Comparison of ENCODE assay signal across 33 cellular contexts in genomic region chr9:130341839-130342713, GRCh38.
"Had no signal": no experiment of that assay in that cellular context is flagged by ENCODE, and none has a peak within 500 bp of the region (broad histone marks: within the 10 kb centered on the region; RNA-seq: fewer than 3 reads in every experiment).

No MANE protein-coding gene starts in this region.

- ATAC-seq: activated CD8-positive, alpha-beta memory T cell treated with anti-CD3 and anti-CD28 coated beads, Interleukin-2, amount 10 ng/mL, durations not matched to agents 7 days and 5 days; activated T-cell treated with anti-CD3 and anti-CD28 coated beads, Interleukin-2, amount 50 U/mL, for 72 hours; activated T-helper 17 cell treated with anti-CD3 and anti-CD28 coated beads, Interleukin-2, amount 50 U/mL, for 72 hours; PC-3 had no signal

- H3K4me3 ChIP-seq: cardiac muscle cell, Peyer's patch had no signal

- H3K27me3 ChIP-seq: cardiac muscle cell, Peyer's patch had no signal

- H3K9ac ChIP-seq: KMS-11 had no signal

- H3K27ac ChIP-seq: cardiac muscle cell, KMS-11, Peyer's patch, VCaP had no signal

- DNase-seq: activated B cell treated with CpG ODN at 0.5 μM for 24 hours; activated CD4-positive, alpha-beta memory T cell treated with anti-CD3 and anti-CD28 coated beads, Interleukin-2, amount 10 ng/mL, durations not matched to agents 7 days and 5 days; activated CD4-positive, alpha-beta T cell treated with anti-CD3 and anti-CD28 coated beads for 48 hours; activated CD4-positive, CD25-positive, alpha-beta regulatory T cell treated with anti-CD3 and anti-CD28 coated beads, Interleukin-2, amount 50 U/mL, for 72 hours; activated CD8-positive, alpha-beta memory T cell treated with anti-CD3 and anti-CD28 coated beads for 24 hours; activated CD8-positive, alpha-beta memory T cell treated with anti-CD3 and anti-CD28 coated beads, Interleukin-2, amount 10 ng/mL, durations not matched to agents 7 days and 5 days; activated CD8-positive, alpha-beta memory T cell treated with anti-CD3 and anti-CD28 coated beads, Interleukin-2, amount 50 U/mL, for 48 hours; activated effector memory CD4-positive, alpha-beta T cell treated with anti-CD3 and anti-CD28 coated beads, Interleukin-2, amount 50 U/mL, for 16 hours; activated naive CD4-positive, alpha-beta T cell; activated naive CD4-positive, alpha-beta T cell treated with anti-CD3 and anti-CD28 coated beads, Interleukin-2, amount 50 U/mL, for 16 hours; activated naive CD8-positive, alpha-beta T cell treated with anti-CD3 and anti-CD28 coated beads for 36 hours; activated T-cell treated with anti-CD3 and anti-CD28 coated beads, Interleukin-2, amount 50 U/mL, for 72 hours; amniotic stem cell; aorta; MM.1S; MV-4-11; NCI-H1092 treated with DMSO at 0.1 percent for 48 hours; NCI-H1417 treated with DMSO at 0.1 percent for 48 hours; NCI-H187 treated with DMSO at 0.1 percent for 48 hours; NCI-H2081 treated with DMSO at 0.1 percent for 48 hours; NCI-H226; NCI-H524 treated with DMSO at 0.1 percent for 48 hours; PC-3; Peyer's patch; RPMI8226; SW 1271; T-helper 1 cell; T-helper 2 cell; T-helper 9 cell had no signal

- H3K36me3 ChIP-seq: cardiac muscle cell, Peyer's patch had no signal

- H3K4me2 ChIP-seq: KMS-11 had no signal

- H3K4me1 ChIP-seq: Peyer's patch had no signal

- H3K9me3 ChIP-seq: Peyer's patch had no signal
